ENCODE assay signal across 6 cellular contexts in the genomic region with DNA sequence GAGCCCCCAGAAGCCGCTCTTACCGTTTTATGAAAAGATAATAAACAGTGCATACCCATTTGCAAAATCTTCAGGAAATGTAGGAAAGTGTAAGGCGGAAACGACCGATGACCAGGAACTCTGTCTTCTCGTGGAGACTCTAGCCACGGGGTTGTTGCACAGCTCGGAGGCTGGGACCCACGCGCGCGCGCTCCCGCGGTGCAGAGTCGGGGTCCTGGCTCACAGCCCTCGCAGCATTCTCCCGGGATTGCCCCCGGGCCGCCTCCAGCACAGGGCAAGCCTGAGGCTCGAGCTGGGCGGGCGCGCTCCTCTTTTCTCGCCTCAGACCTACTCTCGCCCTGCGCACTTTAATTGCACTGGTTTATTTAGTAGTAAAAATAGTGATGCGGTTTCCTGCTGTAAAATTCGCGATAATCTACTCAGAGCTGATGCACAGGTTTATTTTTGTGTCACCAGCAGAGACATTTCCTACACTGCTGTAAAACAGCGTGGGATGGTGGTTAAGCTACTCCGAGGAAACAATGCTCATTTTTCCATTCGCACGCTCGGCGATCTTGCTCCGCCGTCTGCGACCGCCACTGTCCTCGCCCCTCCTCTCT. TPM values are rescaled to one million over a fixed set of nuclear protein-coding genes. Genes with fewer than 3 reads are reported as not detected.
DNase-seq lines count a peak whose midpoint lies in the region; ATAC-seq, FAIRE-seq and TF ChIP-seq lines count a peak whose summit lies in the region.

No MANE protein-coding gene starts in this region.

- H3K9ac ChIP-seq in OCI-LY3 (ENCODE audit: low read length) (peak overlapping the region; percentile 85), trophoblast cell (ENCODE audit: low read length) (no peak overlapping the region)

- H3K4ac ChIP-seq in trophoblast cell (ENCODE audit: low read depth, low read length), result no peak overlapping the region

- H3K18ac ChIP-seq in trophoblast cell (ENCODE audit: low read length), result no peak overlapping the region

- peak overlapping the region; percentile 82 for H2AFZ ChIP-seq in OCI-LY3 (ENCODE audit: low read depth, low read length)
- H2AFZ ChIP-seq in trophoblast cell (ENCODE audit: insufficient read depth, low read length, poor library complexity), result peak overlapping the region; percentile 77

- H4K12ac ChIP-seq in trophoblast cell (ENCODE audit: low read depth, low read length), result no peak overlapping the region

- H3K14ac ChIP-seq in trophoblast cell (ENCODE audit: low read length), result no peak overlapping the region

- no peak for ATAC-seq in HG03175 (IDR thresholded peaks at IDR 0.05; ENCODE audit: unreplicated experiment)
- ATAC-seq in GM18907 (IDR thresholded peaks at IDR 0.05; ENCODE audit: unreplicated experiment), result no peak

- H3K27me3 ChIP-seq in OCI-LY3 (ENCODE audit: low read depth, low read length) (no peaks in the 10 kb centered on the region), trophoblast cell (ENCODE audit: insufficient read depth, low read length) (peaks cover 10% of the 10 kb centered on the region)

- TF ChIP-seq CTCF in OCI-LY3 (IDR thresholded peaks at IDR 0.05; ENCODE audit: low read depth, low read length) (no peak), choroid plexus epithelial cell (conservative IDR thresholded peaks at IDR 0.05; ENCODE audit: low read depth, low read length) (no peak)

- H3K79me2 ChIP-seq in OCI-LY3 (ENCODE audit: low read length), result peaks cover 12% of the 10 kb centered on the region
- peaks cover 6% of the 10 kb centered on the region for H3K79me2 ChIP-seq in trophoblast cell (ENCODE audit: control insufficient read depth, insufficient read depth, low read length, poor library complexity)

- FAIRE-seq in RCC 7860 (lab: Jason Lieb, UNC), result no peak

- H4K91ac ChIP-seq in trophoblast cell (ENCODE audit: low read depth, low read length), result no peak overlapping the region

- H2BK5ac ChIP-seq in trophoblast cell (ENCODE audit: low read depth, low read length, poor library complexity), result no peak overlapping the region

- peak; percentile 50 for DNase-seq in choroid plexus epithelial cell (ENCODE audit: low read depth)
- peak in 1 of 2 donors; percentile 55 for DNase-seq in trophoblast cell
- no peak for DNase-seq in RCC 7860 (ENCODE audit: low spot score)

- H3K79me1 ChIP-seq in trophoblast cell (ENCODE audit: low read length), result peaks cover 7% of the 10 kb centered on the region

- H3K23ac ChIP-seq in trophoblast cell (ENCODE audit: low read length), result no peak overlapping the region

- no peak overlapping the region for H2BK12ac ChIP-seq in trophoblast cell (ENCODE audit: low read length)

- peak overlapping the region; percentile 38 for H3K27ac ChIP-seq in OCI-LY3 (ENCODE audit: low read length)
- no peak overlapping the region for H3K27ac ChIP-seq in trophoblast cell (ENCODE audit: low read depth, low read length)

- H3K4me2 ChIP-seq in OCI-LY3 (ENCODE audit: low read length) (peak overlapping the region; percentile 89), trophoblast cell (ENCODE audit: low read length) (peak overlapping the region; percentile 100)

- no CpG with 5 or more reads among the region's 41 CpGs for WGBS in trophoblast cell (ENCODE audit: extremely low coverage, insufficient coverage, insufficient read length)

- H3K36me3 ChIP-seq in OCI-LY3 (replicated peaks; ENCODE audit: low read depth, low read length) (no peaks in the 10 kb centered on the region), trophoblast cell (ENCODE audit: control insufficient read depth in 1 of 2, insufficient read depth in 2 of 2, low read length in 2 of 2) (no peaks in the 10 kb centered on the region)

- no peak overlapping the region for H2BK120ac ChIP-seq in trophoblast cell (ENCODE audit: insufficient read depth, low read length, poor library complexity)

- H3K4me1 ChIP-seq in OCI-LY3 (ENCODE audit: low read length) (peaks cover 11% of the 10 kb centered on the region), trophoblast cell (ENCODE audit: control insufficient read depth in 1 of 2, insufficient read depth in 2 of 2, low read length in 2 of 2) (peaks cover 4% of the 10 kb centered on the region in 2 experiments)

- H3K4me3 ChIP-seq in OCI-LY3 (ENCODE audit: low read length) (peak overlapping the region; percentile 81), choroid plexus epithelial cell (ENCODE audit: low read depth, low read length) (peak overlapping the region; percentile 83), trophoblast cell (ENCODE audit: low read depth, low read length) (peak overlapping the region; percentile 86)

- no peaks in the 10 kb centered on the region for H3K9me3 ChIP-seq in OCI-LY3 (ENCODE audit: insufficient read depth, low read length)
- no peaks in the 10 kb centered on the region for H3K9me3 ChIP-seq in trophoblast cell (ENCODE audit: insufficient read depth, low read depth, low read length)

- H4K20me1 ChIP-seq in OCI-LY3 (ENCODE audit: insufficient read depth, low read length), result no peaks in the 10 kb centered on the region

- H4K8ac ChIP-seq in trophoblast cell (ENCODE audit: low read depth, low read length), result no peak overlapping the region

- H2AK5ac ChIP-seq in trophoblast cell (ENCODE audit: low read length), result no peak overlapping the region

RNA-seq across cellular contexts. Expression of a gene that starts 15.5 kb away (rescaled TPM):
- polyA plus RNA-seq in trophoblast cell (2013), result 0.04 and 0.07 TPM in 2 replicates

RNA-seq across cellular contexts. Expression of a gene that starts 33.6 kb away (rescaled TPM):
- polyA plus RNA-seq in trophoblast cell (2013), result 16.4 and 16.9 TPM in 2 replicates

RNA-seq across cellular contexts. Expression of a gene that starts 42.1 kb away (rescaled TPM):
- polyA plus RNA-seq in trophoblast cell (2013), result 0.04 TPM in 2 replicates

RNA-seq across cellular contexts. Expression of a gene that starts 54.2 kb away (rescaled TPM):
- 2,172 and 2,251 TPM in 2 replicates for polyA plus RNA-seq in trophoblast cell (2013)

RNA-seq across cellular contexts. Expression of a gene that starts 58.5 kb away (rescaled TPM):
- polyA plus RNA-seq in trophoblast cell (2013), result not detected in 2 replicates
